ENCODE assay signal across 1 cellular context in genomic region chr15:83205725-83206324, GRCh38.
TF ChIP-seq lines count a peak whose summit lies in the region.

No MANE protein-coding gene starts in this region.

TF ChIP-seq in GM23338, 12 proteins besides CTCF, POLR2A, EP300 and RAD21 (continued from another document):
- TF ChIP-seq REST (IDR thresholded peaks at IDR 0.05; ENCODE audit: unreplicated experiment) (no peak), EZH2 (IDR thresholded peaks at IDR 0.05; ENCODE audit: low read depth, unreplicated experiment) (no peak), POLR2AphosphoS5 (IDR thresholded peaks at IDR 0.05; ENCODE audit: low read depth) (no peak), EZH2phosphoT487 (IDR thresholded peaks at IDR 0.05; ENCODE audit: unreplicated experiment) (no peak), ZNF331 (CRISPR knock-in tag; IDR thresholded peaks at IDR 0.05; ENCODE audit: low read depth) (no peak), ZNF114 (CRISPR knock-in tag; IDR thresholded peaks at IDR 0.05) (no peak)
